31 cellular contexts compared by ENCODE assay signal in the genomic region with DNA sequence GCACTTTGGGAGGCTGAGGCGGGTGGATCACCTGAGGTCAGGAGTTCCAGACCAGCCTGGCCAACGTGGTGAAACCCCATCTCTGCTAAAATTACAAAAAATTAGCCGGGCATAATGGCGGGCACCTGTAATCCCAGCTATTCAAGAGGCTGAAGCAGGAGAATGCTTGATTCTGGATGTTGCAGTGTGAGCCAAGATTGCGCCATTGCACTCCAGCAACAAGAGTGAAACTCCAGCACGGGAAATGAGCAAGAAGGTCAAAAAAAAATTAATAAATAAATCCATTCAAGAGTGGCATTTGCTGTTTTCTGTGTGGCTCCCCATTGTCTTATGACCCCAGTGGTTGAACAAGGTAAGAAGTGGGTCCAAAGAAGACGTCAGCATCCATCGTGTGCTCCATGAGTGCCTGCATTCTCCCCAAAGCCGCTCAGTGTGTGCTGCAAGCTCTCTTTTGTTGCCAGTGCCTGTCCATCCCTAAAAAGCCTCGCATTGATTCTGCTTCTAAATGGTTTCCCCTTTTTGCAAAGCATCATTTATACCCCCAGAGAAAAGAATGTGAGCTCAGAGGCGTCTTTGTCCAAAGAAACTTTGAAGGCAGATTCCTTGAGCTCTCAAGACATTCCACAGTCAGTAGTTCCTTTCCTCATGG. TPM values are rescaled to one million over a fixed set of nuclear protein-coding genes. Genes with fewer than 3 reads are reported as not detected.
DNase-seq lines count a peak whose midpoint lies in the region; ATAC-seq, FAIRE-seq and TF ChIP-seq lines count a peak whose summit lies in the region.
"Had no signal": no experiment of that assay in that cellular context is flagged by ENCODE, and none has a peak within 500 bp of the region (broad histone marks: within the 10 kb centered on the region; RNA-seq: fewer than 3 reads in every experiment).

No MANE protein-coding gene starts in this region.

- BruUV-seq in IMR-90 (replicated peaks; lab: Mats Ljungman, UMichigan): no TSS peak
- no TSS peak for BruUV-seq in K562 (replicated peaks; lab: Mats Ljungman, UMichigan)

- H3K9me3 Mint-ChIP-seq in activated T-helper 1 cell treated with anti-CD3 and anti-CD28 coated beads, Interleukin-12 subunit alpha, Interleukin-12 subunit beta, Interleukin-2, Interleukin-4 antibody, amounts not matched to agents 30 ng/mL and 10 ng/mL and 1 ng/mL, durations not matched to agents 14 hours and 24 hours and 36 hours: no peaks in the 10 kb centered on the region
- H3K9me3 Mint-ChIP-seq: activated naive CD4-positive, alpha-beta T cell treated with anti-CD3 and anti-CD28 coated beads for 36 hours; activated T-cell treated with anti-CD3 and anti-CD28 coated beads, Interleukin-2, amount 50 U/mL, for 24 hours; immature natural killer cell; nephron progenitor cell had no signal

- no peak overlapping the region for H3K23ac ChIP-seq in IMR-90 (ENCODE audit: low read depth, low read length)
- no peak overlapping the region for H3K23ac ChIP-seq in neuronal stem cell (ENCODE audit: low read depth, low read length, poor library complexity)

- no peaks in the 10 kb centered on the region for H3K79me2 ChIP-seq in K562 (ENCODE audit: control insufficient read depth, insufficient read depth, low read length)

- no peaks in the 10 kb centered on the region for H3K79me1 ChIP-seq in IMR-90 (ENCODE audit: low read depth in 1 of 2, low read length in 2 of 2)
- no peaks in the 10 kb centered on the region for H3K79me1 ChIP-seq in neuronal stem cell (ENCODE audit: low read depth, low read length)

- H2AK5ac ChIP-seq in IMR-90 (ENCODE audit: low read depth, low read length) (no peak overlapping the region), neuronal stem cell (ENCODE audit: low read depth, low read length) (no peak overlapping the region)

- no peak overlapping the region for H3K56ac ChIP-seq in IMR-90 (ENCODE audit: extremely low read depth, insufficient read depth, low read length)

- H3K4ac ChIP-seq in IMR-90 (ENCODE audit: low read depth, low read length) (no peak overlapping the region), neuronal stem cell (ENCODE audit: low read length) (no peak overlapping the region)

- no peak for TF ChIP-seq EP300 in K562 (IDR thresholded peaks at IDR 0.05; ENCODE audit: low read length)

- WGBS in IMR-90 (ENCODE audit: extremely low coverage in 2 of 2, insufficient read length in 1 of 2), 2 experiments: 100% methylated on average over 3 of the region's 11 CpGs; no CpG with 5 or more reads in 1 of the 2 experiments
- 35% methylated on average over 11 of the region's 11 CpGs for WGBS in K562 (ENCODE audit: insufficient coverage, low coverage, missing lambda C conversion rate)
- no CpG with 5 or more reads among the region's 11 CpGs for WGBS in neuronal stem cell (ENCODE audit: extremely low coverage in 2 of 2, insufficient read length in 2 of 2, insufficient replicate concordance in 1 of 2), 2 donors

- TF ChIP-seq POLR2A in IMR-90 (IDR thresholded peaks at IDR 0.05; ENCODE audit: low read depth, low read length) (no peak), K562 (conservative IDR thresholded peaks at IDR 0.05) (no peak)

- TF ChIP-seq RAD21 in IMR-90 (IDR thresholded peaks at IDR 0.05; ENCODE audit: low read length) (no peak), K562 (CRISPR knock-in tag; conservative IDR thresholded peaks at IDR 0.05 in 1 of 2, IDR thresholded peaks at IDR 0.05 in 1 of 2) (no peak)

- H2BK15ac ChIP-seq in IMR-90 (ENCODE audit: low read depth, low read length) (no peak overlapping the region), neuronal stem cell (ENCODE audit: low read length) (no peak overlapping the region)

- no peak overlapping the region for H3K4me3 Mint-ChIP-seq in activated T-helper 1 cell treated with anti-CD3 and anti-CD28 coated beads, Interleukin-12 subunit alpha, Interleukin-12 subunit beta, Interleukin-2, Interleukin-4 antibody, amounts not matched to agents 30 ng/mL and 10 ng/mL and 1 ng/mL, durations not matched to agents 14 hours and 24 hours and 36 hours
- H3K4me3 Mint-ChIP-seq: activated CD4-positive, alpha-beta T cell treated with anti-CD3 and anti-CD28 coated beads for 36 hours; activated naive CD4-positive, alpha-beta T cell treated with anti-CD3 and anti-CD28 coated beads for 36 hours; activated T-cell treated with anti-CD3 and anti-CD28 coated beads, Interleukin-2, amount 50 U/mL, for 24 hours; immature natural killer cell; nephron progenitor cell had no signal

- H2BK12ac ChIP-seq in neuronal stem cell (ENCODE audit: low read length): no peak overlapping the region

- no peak overlapping the region for H3K9ac ChIP-seq in IMR-90 (ENCODE audit: low read depth, low read length)
- no peak overlapping the region for H3K9ac ChIP-seq in K562 (ENCODE audit: insufficient read depth in 1 of 2, low read depth in 2 of 2, low read length in 2 of 2)
- no peak overlapping the region for H3K9ac ChIP-seq in neuronal stem cell (ENCODE audit: low read depth, low read length, poor library complexity)

- H3K9me3 ChIP-seq in IMR-90 (ENCODE audit: control insufficient read depth, insufficient read depth, low read length) (no peaks in the 10 kb centered on the region), K562 (replicated peaks; ENCODE audit: control insufficient read depth, insufficient read depth, low read depth, low read length) (no peaks in the 10 kb centered on the region), neuronal stem cell (replicated peaks in 1 of 2; ENCODE audit: control insufficient read depth in 2 of 2, insufficient read depth in 1 of 2, low read depth in 1 of 2, low read length in 2 of 2) (no peaks in the 10 kb centered on the region)
- H3K9me3 ChIP-seq: stomach, tibial artery had no signal

- H2BK5ac ChIP-seq in IMR-90 (ENCODE audit: low read depth, low read length, poor library complexity, severe bottlenecking) (no peak overlapping the region), neuronal stem cell (ENCODE audit: low read length) (no peak overlapping the region)

- no peak overlapping the region for H3K4me2 ChIP-seq in IMR-90 (ENCODE audit: low read depth, low read length)
- no peak overlapping the region for H3K4me2 ChIP-seq in K562 (ENCODE audit: insufficient read depth, low read length)
- H3K4me2 ChIP-seq in neuronal stem cell (ENCODE audit: insufficient read depth, low read length, poor library complexity, severe bottlenecking): no peak overlapping the region

- no peak for TF ChIP-seq CTCF in IMR-90 (conservative IDR thresholded peaks at IDR 0.05; ENCODE audit: low read depth, low read length)
- no peak for TF ChIP-seq CTCF in K562 (IDR thresholded peaks at IDR 0.05 in 2 of 3, conservative IDR thresholded peaks at IDR 0.05 in 1 of 3; ENCODE audit: insufficient read depth in 2 of 3, low read depth in 1 of 3, low read length in 3 of 3)
- TF ChIP-seq CTCF in fibroblast of pulmonary artery (IDR thresholded peaks at IDR 0.05; ENCODE audit: low read length, missing control alignments): no peak

- H3K4me1 ChIP-seq in IMR-90 (ENCODE audit: control insufficient read depth, insufficient read depth, low read length): peaks cover 4% of the 10 kb centered on the region; the same call in 1 of the 2 replicates
- peaks cover 15 to 17% of the 10 kb centered on the region in 2 experiments; a peak in 4 of 5 replicates for H3K4me1 ChIP-seq in K562 (replicated peaks in 1 of 2; ENCODE audit: control insufficient read depth in 2 of 2, insufficient read depth in 2 of 2, low read length in 2 of 2)
- peaks cover 4 to 18% of the 10 kb centered on the region in 2 donors for H3K4me1 ChIP-seq in neuronal stem cell (ENCODE audit: control insufficient read depth in 2 of 2, insufficient read depth in 1 of 2, low read depth in 1 of 2, low read length in 2 of 2)

- H3K27me3 Mint-ChIP-seq in activated T-helper 1 cell treated with anti-CD3 and anti-CD28 coated beads, Interleukin-12 subunit alpha, Interleukin-12 subunit beta, Interleukin-2, Interleukin-4 antibody, amounts not matched to agents 30 ng/mL and 10 ng/mL and 1 ng/mL, durations not matched to agents 14 hours and 24 hours and 36 hours (ENCODE audit: insufficient read depth): peaks cover 11% of the 10 kb centered on the region

- peaks cover 6% of the 10 kb centered on the region for H3K27me3 ChIP-seq in IMR-90 (ENCODE audit: control insufficient read depth, insufficient read depth, low read length)
- peaks cover 0 to 7% of the 10 kb centered on the region in 2 experiments; a peak in 2 of 5 replicates for H3K27me3 ChIP-seq in K562 (ENCODE audit: control insufficient read depth in 2 of 2, insufficient read depth in 2 of 2, low read length in 2 of 2)
- H3K27me3 ChIP-seq in neuronal stem cell (ENCODE audit: control insufficient read depth in 3 of 3, insufficient read depth in 3 of 3, low read depth in 1 of 3, low read length in 3 of 3): no peaks in the 10 kb centered on the region
- H3K27me3 ChIP-seq: foreskin keratinocyte, stomach, tibial artery had no signal

- no peak for ATAC-seq in IMR-90 (ENCODE audit: low read depth)
- ATAC-seq in K562: no peak
- no peak for ATAC-seq in HG02981 (IDR thresholded peaks at IDR 0.05; ENCODE audit: unreplicated experiment)
- ATAC-seq: activated CD4-positive, alpha-beta T cell treated with anti-CD3 and anti-CD28 coated beads for 36 hours; foreskin keratinocyte; left lobe of liver; PC-3 had no signal

- FAIRE-seq in K562 (lab: Jason Lieb, UNC): no peak
- FAIRE-seq: D721Med, GM12891 had no signal

- H2AFZ ChIP-seq in IMR-90 (replicated peaks; ENCODE audit: low read length, poor library complexity): no peak overlapping the region
- no peak overlapping the region for H2AFZ ChIP-seq in K562 (ENCODE audit: low read depth, low read length)
- peak overlapping the region; percentile 60 for H2AFZ ChIP-seq in neuronal stem cell (ENCODE audit: low read length)

- H3K27ac ChIP-seq in IMR-90 (ENCODE audit: insufficient read depth, low read length) (no peak overlapping the region), K562 (ENCODE audit: extremely low read depth, low read depth, low read length) (no peak overlapping the region), neuronal stem cell (replicated peaks; ENCODE audit: low read length) (peak overlapping the region; percentile 82)
- H3K27ac ChIP-seq: C4-2B, foreskin keratinocyte, stomach, tibial artery had no signal

- DNase-seq in IMR-90 (no peak), K562 (ENCODE audit: extremely low read depth in 1 of 4, low spot score in 3 of 4) (no peak), fibroblast of pulmonary artery (ENCODE audit: low read depth) (peak; percentile 40), neuronal stem cell (ENCODE audit: low spot score) (peak; percentile 75), cerebellar nuclear complex (lab: John Stamatoyannopoulos, UW) (no peak), NCI-H2227 treated with DMSO at 0.1 percent for 48 hours (lab: John Stamatoyannopoulos, UW) (no peak)
- no peak for DNase-seq in activated T-helper 1 cell treated with anti-CD3 and anti-CD28 coated beads, Interleukin-12 subunit alpha, Interleukin-12 subunit beta, Interleukin-2, Interleukin-4 antibody, amounts not matched to agents 30 ng/mL and 10 ng/mL and 1 ng/mL, durations not matched to agents 14 hours and 24 hours and 36 hours (ENCODE audit: low spot score)
- DNase-seq: activated CD4-positive, alpha-beta T cell treated with anti-CD3 and anti-CD28 coated beads for 36 hours; activated naive CD4-positive, alpha-beta T cell treated with anti-CD3 and anti-CD28 coated beads for 36 hours; activated T-cell treated with anti-CD3 and anti-CD28 coated beads, Interleukin-2, amount 50 U/mL, for 24 hours; amygdala; caudate nucleus; dermis blood vessel endothelial cell; foreskin keratinocyte; H7; immature natural killer cell; Kasumi-1; NCI-H1105 treated with DMSO at 0.1 percent for 48 hours; NCI-H2029; NCI-H446; nephron progenitor cell; PC-3; posterior cingulate gyrus; SHP77 treated with DMSO at 0.1 percent for 48 hours; stomach; tibial artery had no signal

- H3K9me1 ChIP-seq in IMR-90 (ENCODE audit: insufficient read depth, low read length): no peaks in the 10 kb centered on the region
- no peaks in the 10 kb centered on the region for H3K9me1 ChIP-seq in K562 (ENCODE audit: control insufficient read depth, insufficient read depth, low read length)

- POLR2A ChIA-PET in IMR-90 (lab: Charles Lee; ENCODE audit: unreplicated experiment): no interaction called here
- POLR2A ChIA-PET in K562 (lab: Yijun Ruan, JAX): no interaction called here

- H2BK120ac ChIP-seq in IMR-90 (ENCODE audit: low read depth, low read length) (no peak overlapping the region), neuronal stem cell (ENCODE audit: low read depth, low read length) (no peak overlapping the region)

- dilution Hi-C loops in IMR-90 (cut with HindIII; ENCODE audit: low sequenced_read_pairs, unreplicated experiment): no loop called here

- CTCF ChIA-PET in IMR-90 (lab: Yijun Ruan, JAX) (no interaction called here), K562 (lab: Yijun Ruan, JAX; ENCODE audit: low intra/inter-chr PET ratio) (no interaction called here)

- no peak overlapping the region for H4K8ac ChIP-seq in IMR-90 (ENCODE audit: low read depth in 2 of 2, low read length in 2 of 2)
- no peak overlapping the region for H4K8ac ChIP-seq in neuronal stem cell (ENCODE audit: low read depth, low read length)

- H3K27ac Mint-ChIP-seq in activated T-helper 1 cell treated with anti-CD3 and anti-CD28 coated beads, Interleukin-12 subunit alpha, Interleukin-12 subunit beta, Interleukin-2, Interleukin-4 antibody, amounts not matched to agents 30 ng/mL and 10 ng/mL and 1 ng/mL, durations not matched to agents 14 hours and 24 hours and 36 hours: no peak overlapping the region
- H3K27ac Mint-ChIP-seq: activated CD4-positive, alpha-beta T cell treated with anti-CD3 and anti-CD28 coated beads for 36 hours; activated naive CD4-positive, alpha-beta T cell treated with anti-CD3 and anti-CD28 coated beads for 36 hours; activated T-cell treated with anti-CD3 and anti-CD28 coated beads, Interleukin-2, amount 50 U/mL, for 24 hours; immature natural killer cell; nephron progenitor cell had no signal

- H3K4me1 Mint-ChIP-seq in activated T-helper 1 cell treated with anti-CD3 and anti-CD28 coated beads, Interleukin-12 subunit alpha, Interleukin-12 subunit beta, Interleukin-2, Interleukin-4 antibody, amounts not matched to agents 30 ng/mL and 10 ng/mL and 1 ng/mL, durations not matched to agents 14 hours and 24 hours and 36 hours (ENCODE audit: low read depth): no peaks in the 10 kb centered on the region
- H3K4me1 Mint-ChIP-seq: activated CD4-positive, alpha-beta T cell treated with anti-CD3 and anti-CD28 coated beads for 36 hours; immature natural killer cell; nephron progenitor cell had no signal

- intact Hi-C loops in IMR-90 (cut with micrococcal nuclease): no loop called here
- intact Hi-C loops in K562 (cut with micrococcal nuclease): no loop called here
- intact Hi-C loops in activated T-helper 1 cell treated with anti-CD3 and anti-CD28 coated beads, Interleukin-12 subunit alpha, Interleukin-12 subunit beta, Interleukin-2, Interleukin-4 antibody, amounts not matched to agents 30 ng/mL and 10 ng/mL and 1 ng/mL, durations not matched to agents 14 hours and 24 hours and 36 hours (cut with micrococcal nuclease): no loop called here

- H4K5ac ChIP-seq in IMR-90 (ENCODE audit: low read depth, low read length): no peak overlapping the region

- H2BK20ac ChIP-seq in IMR-90 (ENCODE audit: low read depth, low read length): no peak overlapping the region

- H3K36me3 ChIP-seq in IMR-90 (ENCODE audit: control insufficient read depth, insufficient read depth, low read length) (no peaks in the 10 kb centered on the region), K562 (ENCODE audit: control insufficient read depth, insufficient read depth, low read length) (no peaks in the 10 kb centered on the region), neuronal stem cell (replicated peaks in 1 of 2; ENCODE audit: control insufficient read depth in 2 of 2, insufficient read depth in 2 of 2, low read length in 2 of 2) (no peaks in the 10 kb centered on the region)
- H3K36me3 ChIP-seq: stomach, tibial artery had no signal

- in situ Hi-C loops in IMR-90 (cut with MboI; ENCODE audit: low sequenced_read_pairs): no loop called here
- in situ Hi-C loops in K562 (cut with MboI): no loop called here

- H3K4me3 ChIP-seq in IMR-90 (ENCODE audit: insufficient read depth, low read depth, low read length) (no peak overlapping the region), K562 (no peak overlapping the region), fibroblast of pulmonary artery (replicated peaks; ENCODE audit: low read depth, low read length) (no peak overlapping the region), neuronal stem cell (ENCODE audit: low read length in 2 of 2) (no peak overlapping the region)
- H3K4me3 ChIP-seq: stomach, tibial artery had no signal

- H4K20me1 ChIP-seq in IMR-90 (ENCODE audit: insufficient read depth, low read length) (no peaks in the 10 kb centered on the region), K562 (replicated peaks; ENCODE audit: control insufficient read depth, insufficient read depth, low read length) (no peaks in the 10 kb centered on the region)

- no peaks in the 10 kb centered on the region for H3K36me3 Mint-ChIP-seq in activated T-helper 1 cell treated with anti-CD3 and anti-CD28 coated beads, Interleukin-12 subunit alpha, Interleukin-12 subunit beta, Interleukin-2, Interleukin-4 antibody, amounts not matched to agents 30 ng/mL and 10 ng/mL and 1 ng/mL, durations not matched to agents 14 hours and 24 hours and 36 hours (ENCODE audit: low read depth)
- H3K36me3 Mint-ChIP-seq: immature natural killer cell had no signal

- no peak overlapping the region for H3K18ac ChIP-seq in IMR-90 (ENCODE audit: low read depth, low read length)
- no peak overlapping the region for H3K18ac ChIP-seq in neuronal stem cell (ENCODE audit: low read length)

- no peak overlapping the region for H2AK9ac ChIP-seq in IMR-90 (replicated peaks; ENCODE audit: low read depth, low read length, poor library complexity)

- H3K14ac ChIP-seq in IMR-90 (replicated peaks; ENCODE audit: low read depth, low read length) (no peak overlapping the region), neuronal stem cell (ENCODE audit: low read length) (no peak overlapping the region)

- H4K91ac ChIP-seq in IMR-90 (ENCODE audit: insufficient read depth, low read depth, low read length): no peak overlapping the region
- no peak overlapping the region for H4K91ac ChIP-seq in neuronal stem cell (ENCODE audit: low read depth, low read length, poor library complexity)

RNA-seq across cellular contexts. Expression of gene MAP3K4, which starts 38.8 kb away (rescaled TPM):
- total RNA-seq in IMR-90 (2012; rRNA removed) (20.4 and 23.1 TPM in 2 replicates), K562 (2014; rRNA removed) (47.3 and 48.9 TPM in 2 replicates), K562 (2014; rRNA removed; fragmentation: Illumina TruSeq; extraction: Trizol) (60.0 and 68.2 TPM in 2 replicates), K562 (2015; rRNA removed; fragmentation: Illumina TruSeq; extraction: Trizol) (60.3 and 62.6 TPM in 2 replicates), K562 (2021) (74.2 and 77.2 TPM in 2 replicates)
- polyA plus RNA-seq in IMR-90 (2012; rRNA removed) (6.9 and 11.5 TPM in 2 replicates), K562 (2011; rRNA removed) (39.0 and 45.1 TPM in 2 replicates), K562 (2014; fragmentation: Illumina TruSeq; extraction: Trizol) (39.4 and 51.8 TPM in 2 replicates), K562 (2014; fragmentation: Nextera tagmentation; extraction: Ambion mirVana) (10 to 100 TPM; 21.0 to 24.0 TPM), K562 (2014; rRNA removed) (40.6 and 44.9 TPM in 2 replicates)
- polyA plus RNA-seq in IMR-90 (2012; cell fraction: cytosol; rRNA removed): 2.0 and 3.7 TPM in 2 replicates
- 6.4 and 26.8 TPM in 2 replicates for polyA plus RNA-seq in IMR-90 (2012; cell fraction: nucleus; rRNA removed; ENCODE audit: low replicate concordance)
- 89.3 and 263 TPM in 2 replicates for total RNA-seq in K562 (2011; cell fraction: chromatin; rRNA removed; ENCODE audit: low replicate concordance)
- total RNA-seq in K562 (2011; cell fraction: nucleolus; rRNA removed): 37.0 and 55.8 TPM in 2 replicates
- total RNA-seq in K562 (2011; cell fraction: nucleoplasm; rRNA removed): 93.4 and 112 TPM in 2 replicates
- polyA plus RNA-seq in K562 (2011; cell fraction: cytosol; rRNA removed): 16.5 and 25.0 TPM in 2 replicates
- 109 and 122 TPM in 2 replicates for polyA plus RNA-seq in K562 (2011; cell fraction: nucleus; rRNA removed)
- polyA plus RNA-seq in K562 (2012): 24.3 and 31.1 TPM in 2 replicates
- 96.3 and 107 TPM in 2 replicates for polyA minus RNA-seq in K562 (2011; rRNA and poly(A)+ RNA removed)
- polyA minus RNA-seq in K562 (2011; cell fraction: cytosol; rRNA and poly(A)+ RNA removed): 24.5 and 37.7 TPM in 2 replicates
- polyA minus RNA-seq in K562 (2011; cell fraction: nucleus; rRNA and poly(A)+ RNA removed): 86.0 and 138 TPM in 2 replicates
- polyA plus RNA-seq in neuronal stem cell (2013, experiment 1 of 2): 21.8 TPM
- polyA plus RNA-seq in neuronal stem cell (2013, experiment 2 of 2): 27.4 TPM
- total RNA-seq in activated T-helper 1 cell treated with anti-CD3 and anti-CD28 coated beads, Interleukin-12 subunit alpha, Interleukin-12 subunit beta, Interleukin-2, Interleukin-4 antibody, amounts not matched to agents 30 ng/mL and 10 ng/mL and 1 ng/mL, durations not matched to agents 14 hours and 24 hours and 36 hours: 46.3 and 47.0 TPM in 2 replicates

Comparison
In these comparisons a context has a peak if more than half of its experiments do, and no peak if none do; other contexts are left out.
1. DNase-seq: peak in fibroblast of pulmonary artery (single experiment) and neuronal stem cell (single experiment); none in IMR-90 (single experiment), K562 (0 of 4), activated T-helper 1 cell treated with anti-CD3 and anti-CD28 coated beads, Interleukin-12 subunit alpha, Interleukin-12 subunit beta, Interleukin-2, Interleukin-4 antibody, amounts not matched to agents 30 ng/mL and 10 ng/mL and 1 ng/mL, durations not matched to agents 14 hours and 24 hours and 36 hours (single experiment), cerebellar nuclear complex (0 of 2) and NCI-H2227 treated with DMSO at 0.1 percent for 48 hours (single experiment).